12 cellular contexts compared by ENCODE assay signal in genomic region chr17:77457572-77458201, GRCh38.
DNase-seq lines count a peak whose midpoint lies in the region; ATAC-seq and FAIRE-seq lines count a peak whose summit lies in the region.
"Had no signal": no experiment of that assay in that cellular context is flagged by ENCODE, and none has a peak within 500 bp of the region (broad histone marks: within the 10 kb centered on the region; RNA-seq: fewer than 3 reads in every experiment).

No MANE protein-coding gene starts in this region.

- ATAC-seq in naive thymus-derived CD8-positive, alpha-beta T cell: no peak
- no peak for ATAC-seq in HG02970 (IDR thresholded peaks at IDR 0.05; ENCODE audit: low FRiP score, unreplicated experiment)

- H3K4me3 Mint-ChIP-seq in activated naive CD8-positive, alpha-beta T cell: peak overlapping the region; percentile 98
- peak overlapping the region; percentile 91 to 98 (median 96) for H3K4me3 Mint-ChIP-seq in naive thymus-derived CD8-positive, alpha-beta T cell

- no peaks in the 10 kb centered on the region for H3K27me3 Mint-ChIP-seq in activated naive CD8-positive, alpha-beta T cell
- H3K27me3 Mint-ChIP-seq in naive thymus-derived CD8-positive, alpha-beta T cell: no peaks in the 10 kb centered on the region

- peak; percentile 49 for DNase-seq in stimulated activated CD4-positive, alpha-beta T cell treated with anti-CD3 and anti-CD28 coated beads, Interleukin-15, amount 100 ng/mL, for 24 hours
- no peak for DNase-seq in stimulated activated CD4-positive, alpha-beta T cell treated with anti-CD3 and anti-CD28 coated beads, Interleukin-2, amount 100 ng/mL, for 48 hours
- no peak for DNase-seq in naive thymus-derived CD8-positive, alpha-beta T cell
- DNase-seq in OCI-M2 (lab: John Stamatoyannopoulos, UW; ENCODE audit: unreplicated experiment): no peak
- no peak for DNase-seq in NOMO-1 treated with DMSO at 0.1 percent for 48 hours (lab: John Stamatoyannopoulos, UW; ENCODE audit: unreplicated experiment)
- DNase-seq in RCC 7860 (ENCODE audit: low spot score): no peak
- DNase-seq: BE2C, erythroblast, NCI-H146, uterus had no signal

- peaks cover 67% of the 10 kb centered on the region for H3K4me1 Mint-ChIP-seq in activated naive CD8-positive, alpha-beta T cell (ENCODE audit: low read depth)
- peaks cover 35 to 81% (median 68%) of the 10 kb centered on the region in 4 donors for H3K4me1 Mint-ChIP-seq in naive thymus-derived CD8-positive, alpha-beta T cell

- H3K36me3 Mint-ChIP-seq in activated naive CD8-positive, alpha-beta T cell: peaks cover 9% of the 10 kb centered on the region
- peaks cover 12 to 24% (median 17%) of the 10 kb centered on the region in 3 donors for H3K36me3 Mint-ChIP-seq in naive thymus-derived CD8-positive, alpha-beta T cell

- POLR2A ChIA-PET in naive thymus-derived CD8-positive, alpha-beta T cell (lab: Charles Lee): interaction anchor here (1.1 to 74.5 kb wide), 12 partner anchors 7 to 132 kb away, joined by 3 to 5369 read pairs (median 15); no protein-coding TSS in a partner anchor

- H3K27ac Mint-ChIP-seq in activated naive CD8-positive, alpha-beta T cell: peak overlapping the region; percentile 99
- H3K27ac Mint-ChIP-seq in naive thymus-derived CD8-positive, alpha-beta T cell: peak overlapping the region; percentile 92 to 99 (median 99)

- no peak for FAIRE-seq in RCC 7860 (lab: Jason Lieb, UNC)

- no peaks in the 10 kb centered on the region for H3K9me3 Mint-ChIP-seq in activated naive CD8-positive, alpha-beta T cell (ENCODE audit: low read depth)
- no peaks in the 10 kb centered on the region for H3K9me3 Mint-ChIP-seq in naive thymus-derived CD8-positive, alpha-beta T cell
